8 cellular contexts compared by ENCODE assay signal in the genomic region with DNA sequence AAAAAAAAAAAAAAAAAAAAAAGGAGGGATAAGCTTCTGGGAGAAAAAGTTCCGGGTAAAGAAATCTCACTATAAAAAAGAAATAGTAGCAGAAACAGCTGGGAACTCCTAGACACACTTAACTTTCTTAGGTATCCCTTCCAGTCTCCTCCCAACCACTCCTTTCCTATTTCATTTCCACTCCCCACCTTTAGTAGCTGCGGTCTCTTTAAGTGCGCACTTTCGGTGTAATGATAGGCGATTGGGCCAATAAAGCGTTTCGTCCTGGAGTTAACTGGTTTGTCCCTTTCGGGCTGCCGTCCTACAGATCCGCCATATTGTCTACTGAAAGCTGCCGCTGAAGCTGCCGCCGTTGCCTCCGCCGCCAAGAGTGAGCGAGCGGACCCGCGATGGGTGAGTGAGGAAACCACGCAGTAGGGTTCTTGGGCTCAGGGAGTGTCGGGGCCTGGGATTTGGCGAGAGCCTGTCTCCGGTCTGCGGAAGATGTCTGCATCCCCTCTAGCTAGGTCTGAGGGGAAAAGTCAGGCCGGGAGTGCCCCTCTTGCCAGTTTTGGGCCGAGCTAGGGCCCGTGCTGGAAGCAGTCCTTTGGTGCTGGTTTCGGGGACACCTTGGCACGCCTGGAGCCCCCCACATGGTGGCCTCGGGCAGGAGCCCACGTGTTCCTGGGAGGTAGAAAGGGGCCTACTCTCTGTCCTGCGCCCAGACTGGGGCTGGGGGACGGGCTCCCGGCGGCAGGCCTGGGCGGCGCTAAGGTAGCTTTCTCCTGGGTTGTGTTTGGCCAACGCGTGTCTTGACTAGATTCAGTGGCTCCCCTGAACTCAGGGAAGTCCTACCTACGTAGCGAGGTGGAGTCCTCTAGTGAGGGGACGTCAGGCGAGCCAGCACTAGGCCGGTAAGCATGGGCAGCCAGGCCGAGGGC. TPM values are rescaled to one million over a fixed set of nuclear protein-coding genes. Genes with fewer than 3 reads are reported as not detected.
DNase-seq lines count a peak whose midpoint lies in the region; ATAC-seq and TF ChIP-seq lines count a peak whose summit lies in the region.

A gene (plus strand): TSS at position 315 of the 920 bp plus-strand sequence. CDS start 75 bp downstream, at position 390.

- no peaks in the 10 kb centered on the region for H3K9me3 ChIP-seq in adrenal gland (replicated peaks in 1 of 3)
- H3K9me3 ChIP-seq in heart right ventricle, result no peaks in the 10 kb centered on the region

- peaks cover 7% of the 10 kb centered on the region for H3K36me3 Mint-ChIP-seq in type B pancreatic cell

- H3K4me3 ChIP-seq in adrenal gland (peak within 1 kb of the TSS; percentile 74 to 97 (median 89)), heart right ventricle (peak within 1 kb of the TSS; percentile 71 to 99 (median 96))

- intact Hi-C loops in T-helper 1 cell treated with Interleukin-12 subunit alpha and Interleukin-12 subunit beta and Interleukin-4 antibody, amounts not matched to agents 30 ng/mL and 1 ng/mL, for 36 hours (cut with micrococcal nuclease), result loop anchor here (1.0 to 5.0 kb wide), 11 partner anchors 36 to 464 kb away; a partner anchor contains a TSS
- intact Hi-C loops in adrenal gland (cut with DNase I), result no loop called here
- intact Hi-C loops in heart right ventricle (cut with DNase I), result loop anchor here in 3 of 10 donors (2.0 to 5.0 kb wide), 3 partner anchors 35 to 69 kb away; a partner anchor contains a TSS
- intact Hi-C loops in posterior cingulate gyrus (cut with DNase I), result loop anchor here (2.0 kb wide), 1 partner anchor 35 kb away; a partner anchor contains a TSS

- H3K4me3 Mint-ChIP-seq in type B pancreatic cell, result peak within 1 kb of the TSS; percentile 99

- peaks cover 32% of the 10 kb centered on the region for H3K4me1 Mint-ChIP-seq in type B pancreatic cell (ENCODE audit: unreplicated experiment)

- H3K4me1 ChIP-seq in adrenal gland (replicated peaks in 1 of 2) (peaks cover 18 to 42% of the 10 kb centered on the region in 2 donors), heart right ventricle (peaks cover 3 to 53% (median 44%) of the 10 kb centered on the region in 9 donors)

- no peaks in the 10 kb centered on the region for H3K9me3 Mint-ChIP-seq in type B pancreatic cell

- H3K27ac ChIP-seq in adrenal gland (peak within 1 kb of the TSS; percentile 78 to 95 (median 93)), heart right ventricle (peak within 1 kb of the TSS; percentile 68 to 96 (median 92))

- H3K36me3 ChIP-seq in adrenal gland (replicated peaks in 1 of 2) (no peaks in the 10 kb centered on the region), heart right ventricle (peaks cover 0 to 13% (median 0%) of the 10 kb centered on the region in 9 donors)

- TF ChIP-seq CTCF in GM10266 (IDR thresholded peaks at IDR 0.05; ENCODE audit: control insufficient read depth, insufficient read depth, low read depth, missing control alignments), result no peak
- peak in 1 of 6 experiments; percentile 4 for TF ChIP-seq CTCF in adrenal gland (IDR thresholded peaks at IDR 0.05)
- no peak for TF ChIP-seq CTCF in heart right ventricle (IDR thresholded peaks at IDR 0.05)
- no peak for TF ChIP-seq CTCF in type B pancreatic cell (conservative IDR thresholded peaks at IDR 0.05)

- 0 to 1% (median 0%) methylated on average over 19 to 45 of the region's 45 CpGs for whole genome bisulfite sequencing in adrenal gland, 4 donors
- 0% methylated on average over 45 of the region's 45 CpGs for WGBS in heart right ventricle, 2 donors

- peak; percentile 77 for DNase-seq in GM10266 (ENCODE audit: extremely low spot score)
- DNase-seq in NCI-H1694 (lab: John Stamatoyannopoulos, UW), result peak; percentile 80
- DNase-seq in adrenal gland, result peak; percentile 87 to 97 (median 92)
- DNase-seq in heart right ventricle, result peak; percentile 83 to 96
- DNase-seq in posterior cingulate gyrus, result peak; percentile 84 to 97 (median 90)
- peak; percentile 90 for DNase-seq in type B pancreatic cell (ENCODE audit: extremely low spot score, unreplicated experiment)

- ATAC-seq in HG02763 (IDR thresholded peaks at IDR 0.05; ENCODE audit: unreplicated experiment) (peak; percentile 70), heart right ventricle (peak; percentile 89 to 96 (median 92))

- peak within 1 kb of the TSS; percentile 98 for H3K27ac Mint-ChIP-seq in type B pancreatic cell

- no peaks in the 10 kb centered on the region for H3K27me3 ChIP-seq in adrenal gland
- no peaks in the 10 kb centered on the region for H3K27me3 ChIP-seq in heart right ventricle

- no peaks in the 10 kb centered on the region for H3K27me3 Mint-ChIP-seq in type B pancreatic cell

- TF ChIP-seq POLR2A in adrenal gland (IDR thresholded peaks at IDR 0.05), result peak; percentile 23 to 62

RNA-seq across cellular contexts. Expression of the gene that starts here (rescaled TPM):
- total RNA-seq in T-helper 1 cell treated with Interleukin-12 subunit alpha and Interleukin-12 subunit beta and Interleukin-4 antibody, amounts not matched to agents 30 ng/mL and 1 ng/mL, for 36 hours, result 72.7 and 73.6 TPM in 2 replicates
- total RNA-seq in adrenal gland (10 to 100 TPM; 44.0 to 86.6 (median 73.0) TPM), heart right ventricle (10 to 100 TPM; 73.0 to 92.5 (median 82.6) TPM), type B pancreatic cell (ENCODE audit: low replicate concordance) (76.2 and 85.1 TPM in 2 replicates)
- polyA plus RNA-seq in adrenal gland (10 to 100 TPM in 1 of 3 donors, 1 to 10 TPM in 2; 9.3 to 31.2 (median 9.5) TPM), heart right ventricle (10 to 100 TPM; 10.2 to 11.3 TPM)

Comparison
In these comparisons a context has a peak if more than half of its experiments do, and no peak if none do; other contexts are left out.
1. Peak in every context shown above with its lines: DNase-seq, ATAC-seq, H3K4me3 ChIP-seq and H3K27ac ChIP-seq.
2. intact Hi-C loops: an anchor here in T-helper 1 cell treated with Interleukin-12 subunit alpha and Interleukin-12 subunit beta and Interleukin-4 antibody, amounts not matched to agents 30 ng/mL and 1 ng/mL, for 36 hours (1.0 to 5.0 kb wide) and posterior cingulate gyrus (2.0 kb wide); none called in adrenal gland.